In the genomic region with DNA sequence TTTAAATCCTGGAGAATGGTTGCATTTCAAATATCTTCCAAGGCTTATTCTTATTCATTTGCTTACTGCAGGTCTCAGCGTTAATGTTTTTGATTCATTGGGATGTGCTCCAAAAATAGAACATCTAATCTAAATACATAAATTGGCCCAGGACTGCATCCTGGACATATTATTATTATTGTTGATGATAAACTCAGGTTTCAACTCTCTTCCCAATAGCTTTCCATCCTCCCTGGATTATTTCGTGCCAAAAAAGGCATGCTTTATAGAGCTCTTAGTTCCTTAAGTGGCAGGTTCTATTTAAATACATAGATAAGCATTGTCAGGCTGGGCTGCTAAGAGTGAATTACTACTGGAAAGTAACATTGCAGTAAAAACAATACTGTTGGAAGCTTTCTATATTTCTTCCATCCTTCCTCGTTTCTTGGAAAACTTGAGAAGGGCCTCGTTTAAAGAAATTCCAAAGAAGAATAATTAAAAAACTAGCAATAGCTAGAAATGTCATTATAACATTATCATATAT, we compare ENCODE assay signal across 28 cellular contexts.
"Had no signal": no experiment of that assay in that cellular context is flagged by ENCODE, and none has a peak within 500 bp of the region (broad histone marks: within the 10 kb centered on the region; RNA-seq: fewer than 3 reads in every experiment).

No MANE protein-coding gene starts in this region.

- H3K4me1 ChIP-seq: colonic mucosa, gastrocnemius medialis, psoas muscle, right lobe of liver, suprapubic skin, transverse colon, upper lobe of right lung, vagina had no signal

- H3K4me3 Mint-ChIP-seq: dendritic cell treated with granulocyte-macrophage colony-stimulating factor and Interleukin-4, amounts not matched to agents 40 ng/mL and 50 ng/mL, for 4 days; endodermal cell; mesothelial cell of epicardium; naive B cell; nephron progenitor cell; stimulated activated naive CD8-positive, alpha-beta T cell treated with anti-CD3 and anti-CD28 coated beads, Interleukin-15, amount 100 ng/mL, for 72 hours had no signal

- H3K27me3 ChIP-seq: colonic mucosa, gastrocnemius medialis, ovary, right lobe of liver, suprapubic skin, transverse colon, upper lobe of right lung, vagina had no signal

- H3K9me3 ChIP-seq: colonic mucosa, gastrocnemius medialis, mucosa of descending colon, ovary, psoas muscle, right lobe of liver, suprapubic skin, transverse colon, upper lobe of right lung, vagina had no signal

- H3K27ac ChIP-seq: colonic mucosa, epithelial cell of prostate, gastrocnemius medialis, ovary, psoas muscle, right lobe of liver, suprapubic skin, transverse colon, upper lobe of right lung, vagina had no signal

- H3K4me3 ChIP-seq: colonic mucosa, gastrocnemius medialis, mucosa of descending colon, ovary, psoas muscle, right lobe of liver, suprapubic skin, transverse colon, upper lobe of right lung, vagina had no signal

- H3K27me3 Mint-ChIP-seq: dendritic cell treated with granulocyte-macrophage colony-stimulating factor and Interleukin-4, amounts not matched to agents 40 ng/mL and 50 ng/mL, for 4 days; naive B cell; stimulated activated naive CD8-positive, alpha-beta T cell treated with anti-CD3 and anti-CD28 coated beads, Interleukin-15, amount 100 ng/mL, for 72 hours had no signal

- H3K4me1 Mint-ChIP-seq: nephron progenitor cell; stimulated activated naive CD8-positive, alpha-beta T cell treated with anti-CD3 and anti-CD28 coated beads, Interleukin-15, amount 100 ng/mL, for 72 hours had no signal

- H3K36me3 ChIP-seq: colonic mucosa, gastrocnemius medialis, ovary, right lobe of liver, suprapubic skin, transverse colon, upper lobe of right lung, vagina had no signal

- H3K36me3 Mint-ChIP-seq: mesothelial cell of epicardium, naive B cell had no signal

- H3K27ac Mint-ChIP-seq: dendritic cell treated with granulocyte-macrophage colony-stimulating factor and Interleukin-4, amounts not matched to agents 40 ng/mL and 50 ng/mL, for 4 days; endodermal cell; mesothelial cell of epicardium; nephron progenitor cell; stimulated activated naive CD8-positive, alpha-beta T cell treated with anti-CD3 and anti-CD28 coated beads, Interleukin-15, amount 100 ng/mL, for 72 hours had no signal

- H3K9me3 Mint-ChIP-seq: dendritic cell treated with granulocyte-macrophage colony-stimulating factor and Interleukin-4, amounts not matched to agents 40 ng/mL and 50 ng/mL, for 4 days; endodermal cell; nephron progenitor cell; stimulated activated naive CD8-positive, alpha-beta T cell treated with anti-CD3 and anti-CD28 coated beads, Interleukin-15, amount 100 ng/mL, for 72 hours had no signal

- DNase-seq: colonic mucosa; effector CD8-positive, alpha-beta T cell; endodermal cell; foreskin fibroblast; gastrocnemius medialis; head of caudate nucleus; mesenchymal stem cell; mucosa of descending colon; naive B cell; nephron progenitor cell; occipital lobe; ovary; posterior cingulate gyrus; psoas muscle; right lobe of liver; small intestine; stimulated activated CD4-positive, alpha-beta T cell treated with anti-CD3 and anti-CD28 coated beads, Interleukin-15, amount 100 ng/mL, for 24 hours; stimulated activated CD4-positive, alpha-beta T cell treated with anti-CD3 and anti-CD28 coated beads, Interleukin-2, amount 100 ng/mL, for 48 hours; stimulated activated naive CD4-positive, alpha-beta T cell; stimulated activated naive CD8-positive, alpha-beta T cell treated with anti-CD3 and anti-CD28 coated beads, Interleukin-15, amount 100 ng/mL, for 72 hours; transverse colon; upper lobe of right lung had no signal

- ATAC-seq: esophagus mucosa; gastrocnemius medialis; mucosa of descending colon; psoas muscle; stimulated activated naive CD8-positive, alpha-beta T cell treated with anti-CD3 and anti-CD28 coated beads, Interleukin-15, amount 100 ng/mL, for 72 hours had no signal
